In the genomic region with DNA sequence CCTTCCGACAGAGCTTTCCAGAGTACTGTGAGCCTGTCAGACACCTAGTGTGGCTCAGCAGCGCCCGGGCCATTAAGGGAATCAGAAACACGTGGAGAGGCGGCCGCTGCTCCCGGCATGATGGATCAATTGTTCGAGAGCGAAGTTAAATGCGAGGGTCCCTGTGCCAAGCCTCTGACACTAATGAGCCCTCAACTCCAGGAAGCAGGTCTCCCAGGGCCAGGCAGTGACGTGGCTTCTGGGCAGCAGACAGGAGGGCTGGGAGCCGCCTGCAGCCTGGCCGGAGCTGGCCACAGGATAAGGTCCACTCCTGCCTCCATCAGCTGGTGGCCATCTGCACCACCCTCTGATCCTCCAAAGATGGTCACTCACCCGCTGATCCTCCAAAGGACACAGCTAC, we compare ENCODE assay signal across 23 cellular contexts.
"Had no signal": no experiment of that assay in that cellular context is flagged by ENCODE, and none has a peak within 500 bp of the region (broad histone marks: within the 10 kb centered on the region; RNA-seq: fewer than 3 reads in every experiment).

No MANE protein-coding gene starts in this region.

- H3K36me3 Mint-ChIP-seq: activated naive CD4-positive, alpha-beta T cell treated with anti-CD3 and anti-CD28 coated beads, Interleukin-2, amount 50 U/mL, for 24 hours had no signal

- H3K27me3 ChIP-seq: MG63 had no signal

- H3K4me3 Mint-ChIP-seq: activated B cell treated with CpG ODN at 0.5 μM for 24 hours; activated CD4-positive, alpha-beta T cell treated with anti-CD3 and anti-CD28 coated beads, Interleukin-2, amount 10 ng/mL, durations not matched to agents 24 days and 14 days; activated naive CD4-positive, alpha-beta T cell treated with anti-CD3 and anti-CD28 coated beads, Interleukin-2, amount 50 U/mL, for 24 hours; activated naive CD8-positive, alpha-beta T cell treated with anti-CD3 and anti-CD28 coated beads, Interleukin-2, amount 50 U/mL, for 24 hours; activated T-helper 1 cell treated with anti-CD3 and anti-CD28 coated beads, Interleukin-12 subunit alpha, Interleukin-12 subunit beta, Interleukin-2, Interleukin-4 antibody, amounts not matched to agents 30 ng/mL and 10 ng/mL and 1 ng/mL, durations not matched to agents 14 hours and 24 hours and 36 hours; T-helper 17 cell had no signal

- H3K27ac Mint-ChIP-seq: activated B cell treated with CpG ODN at 0.5 μM for 24 hours; activated CD4-positive, alpha-beta T cell treated with anti-CD3 and anti-CD28 coated beads, Interleukin-2, amount 10 ng/mL, durations not matched to agents 24 days and 14 days; activated naive CD8-positive, alpha-beta T cell treated with anti-CD3 and anti-CD28 coated beads, Interleukin-2, amount 50 U/mL, for 24 hours; activated T-helper 1 cell treated with anti-CD3 and anti-CD28 coated beads, Interleukin-12 subunit alpha, Interleukin-12 subunit beta, Interleukin-2, Interleukin-4 antibody, amounts not matched to agents 30 ng/mL and 10 ng/mL and 1 ng/mL, durations not matched to agents 14 hours and 24 hours and 36 hours; T-helper 17 cell had no signal

- ATAC-seq: activated naive CD8-positive, alpha-beta T cell treated with anti-CD3 and anti-CD28 coated beads, Interleukin-2, amount 50 U/mL, for 24 hours; T-helper 17 cell had no signal

- H3K9me3 Mint-ChIP-seq: activated B cell treated with CpG ODN at 0.5 μM for 24 hours; activated CD4-positive, alpha-beta T cell treated with anti-CD3 and anti-CD28 coated beads, Interleukin-2, amount 10 ng/mL, durations not matched to agents 24 days and 14 days; activated naive CD4-positive, alpha-beta T cell treated with anti-CD3 and anti-CD28 coated beads, Interleukin-2, amount 50 U/mL, for 24 hours; activated naive CD8-positive, alpha-beta T cell treated with anti-CD3 and anti-CD28 coated beads, Interleukin-2, amount 50 U/mL, for 24 hours; activated T-helper 1 cell treated with anti-CD3 and anti-CD28 coated beads, Interleukin-12 subunit alpha, Interleukin-12 subunit beta, Interleukin-2, Interleukin-4 antibody, amounts not matched to agents 30 ng/mL and 10 ng/mL and 1 ng/mL, durations not matched to agents 14 hours and 24 hours and 36 hours had no signal

- H3K4me3 ChIP-seq: MG63 had no signal

- H3K9me3 ChIP-seq: MG63 had no signal

- DNase-seq: activated B cell treated with CpG ODN at 0.5 μM for 24 hours; activated CD4-positive, alpha-beta T cell treated with anti-CD3 and anti-CD28 coated beads for 1 hour; activated CD4-positive, alpha-beta T cell treated with anti-CD3 and anti-CD28 coated beads, Interleukin-2, amount 10 ng/mL, durations not matched to agents 24 days and 14 days; activated CD4-positive, alpha-beta T cell treated with anti-CD3 and anti-CD28 coated beads, Interleukin-2, amount 50 U/mL, for 48 hours; activated effector memory CD4-positive, alpha-beta T cell treated with Interleukin-2 at 50 U/mL for 16 hours; activated naive CD4-positive, alpha-beta T cell; activated naive CD8-positive, alpha-beta T cell treated with anti-CD3 and anti-CD28 coated beads, Interleukin-2, amount 50 U/mL, for 24 hours; activated T-cell treated with anti-CD3 and anti-CD28 coated beads, Interleukin-2, amount 50 U/mL, for 1 hour; cerebellar nuclear complex; MG63; MV-4-11; NCI-H1417; NCI-H1930; NCI-H2171; NCI-H2227 treated with DMSO at 0.1 percent for 48 hours; NCI-H446 treated with DMSO at 0.1 percent for 48 hours; NCI-H524 treated with DMSO at 0.1 percent for 48 hours; NCI-H748 treated with DMSO at 0.1 percent for 48 hours; SIG-M5; T-helper 17 cell; T1000 had no signal

- H3K36me3 ChIP-seq: MG63 had no signal

- H3K4me1 Mint-ChIP-seq: activated CD4-positive, alpha-beta T cell treated with anti-CD3 and anti-CD28 coated beads, Interleukin-2, amount 10 ng/mL, durations not matched to agents 24 days and 14 days; activated naive CD4-positive, alpha-beta T cell treated with anti-CD3 and anti-CD28 coated beads, Interleukin-2, amount 50 U/mL, for 24 hours; activated naive CD8-positive, alpha-beta T cell treated with anti-CD3 and anti-CD28 coated beads, Interleukin-2, amount 50 U/mL, for 24 hours; T-helper 17 cell had no signal
